Comparison of ENCODE assay signal across 8 cellular contexts in genomic region chr12:3073438-3074255, GRCh38. TPM values are rescaled to one million over a fixed set of nuclear protein-coding genes. Genes with fewer than 3 reads are reported as not detected.
DNase-seq lines count a peak whose midpoint lies in the region; ATAC-seq and TF ChIP-seq lines count a peak whose summit lies in the region.

No MANE protein-coding gene starts in this region.

- H3K9me3 ChIP-seq in IMR-90 (ENCODE audit: control insufficient read depth, insufficient read depth, low read length) (no peaks in the 10 kb centered on the region), Panc1 (ENCODE audit: control insufficient read depth, insufficient read depth, low read depth, low read length) (no peaks in the 10 kb centered on the region)

- peak overlapping the region; percentile 70 for H2AK9ac ChIP-seq in IMR-90 (replicated peaks; ENCODE audit: low read depth, low read length, poor library complexity)

- peak overlapping the region; percentile 65 to 81 (median 77) for H3K4me3 Mint-ChIP-seq in nephron

- DNase-seq in IMR-90 = peak; percentile 92
- peak; percentile 72 for DNase-seq in Panc1 (ENCODE audit: low read depth, low spot score)
- DNase-seq in activated T-cell treated with anti-CD3 and anti-CD28 coated beads, Interleukin-2, amount 50 U/mL, for 48 hours = peak; percentile 89 to 90
- peak; percentile 86 for DNase-seq in fibroblast of mammary gland (ENCODE audit: low read depth)
- peak; percentile 81 for DNase-seq in stimulated activated naive CD4-positive, alpha-beta T cell treated with Interleukin-2 at 50 U/mL for 16 hours (lab: John Stamatoyannopoulos, UW)

- peak overlapping the region; percentile 16 for H3K4me2 ChIP-seq in IMR-90 (ENCODE audit: low read depth, low read length)

- CTCF ChIA-PET in IMR-90 (lab: Yijun Ruan, JAX) = interaction anchor here (0.6 to 3.2 kb wide), 9 partner anchors 19 to 1105 kb away, joined by 3 to 25 read pairs (median 4); no protein-coding TSS in a partner anchor
- CTCF ChIA-PET in Panc1 (lab: Charles Lee) = interaction anchor here (1.0 to 1.2 kb wide), 2 partner anchors 197 to 202 kb away, joined by 3 to 9 read pairs; partner anchors contain the start of genes FOXM1 and RHNO1

- dilution Hi-C loops in IMR-90 (cut with HindIII; ENCODE audit: low sequenced_read_pairs, unreplicated experiment) = no loop called here

- H3K14ac ChIP-seq in IMR-90 (replicated peaks; ENCODE audit: low read depth, low read length) = peak overlapping the region; percentile 47; the same call in 1 of the 2 replicates

- H3K9me3 Mint-ChIP-seq in nephron = no peaks in the 10 kb centered on the region

- H3K23ac ChIP-seq in IMR-90 (ENCODE audit: low read depth, low read length) = 0 out of 2 replicates have a peak overlapping the region, but pooled peaks have one; percentile 22

- ATAC-seq in IMR-90 (ENCODE audit: low read depth) = peak; percentile 32
- peak; percentile 76 for ATAC-seq in Panc1
- ATAC-seq in GM21447 (IDR thresholded peaks at IDR 0.05; ENCODE audit: unreplicated experiment) = no peak

- in situ Hi-C loops in IMR-90 (cut with MboI; ENCODE audit: low sequenced_read_pairs) = no loop called here
- in situ Hi-C loops in Panc1 (cut with HindIII; ENCODE audit: low pct_unique_long_range_greater_than_20kb, low sequenced_read_pairs) = no loop called here

- no peak overlapping the region for H3K56ac ChIP-seq in IMR-90 (ENCODE audit: extremely low read depth, insufficient read depth, low read length)

- peak overlapping the region; percentile 60 for H2AFZ ChIP-seq in IMR-90 (replicated peaks; ENCODE audit: low read length, poor library complexity)

- H2BK15ac ChIP-seq in IMR-90 (ENCODE audit: low read depth, low read length) = no peak overlapping the region

- H2BK120ac ChIP-seq in IMR-90 (ENCODE audit: low read depth, low read length) = no peak overlapping the region; the same call in 1 of the 2 replicates

- peak overlapping the region in 1 of 2 experiments; percentile 73; a peak in 2 of 4 replicates for H4K8ac ChIP-seq in IMR-90 (ENCODE audit: low read depth in 2 of 2, low read length in 2 of 2)

- POLR2A ChIA-PET in IMR-90 (lab: Charles Lee; ENCODE audit: unreplicated experiment) = interaction anchor here (0.6 kb wide), 1 partner anchor 15 kb away, joined by 3 read pairs; no protein-coding TSS in a partner anchor
- POLR2A ChIA-PET in Panc1 (lab: Charles Lee) = interaction anchor here (0.7 to 1.0 kb wide), 2 partner anchors 192 to 202 kb away, joined by 3 read pairs; no protein-coding TSS in a partner anchor

- H3K79me1 ChIP-seq in IMR-90 (ENCODE audit: low read depth in 1 of 2, low read length in 2 of 2) = peaks cover 7 to 10% of the 10 kb centered on the region in 2 experiments

- H2BK5ac ChIP-seq in IMR-90 (ENCODE audit: low read depth, low read length, poor library complexity, severe bottlenecking) = no peak overlapping the region

- peak overlapping the region; percentile 38; the same call in 1 of the 2 replicates for H3K4ac ChIP-seq in IMR-90 (ENCODE audit: low read depth, low read length)

- no peak overlapping the region for H2BK20ac ChIP-seq in IMR-90 (ENCODE audit: low read depth, low read length)

- TF ChIP-seq RAD21 in IMR-90 (IDR thresholded peaks at IDR 0.05; ENCODE audit: low read length) = peak; percentile 95

- peaks cover 30% of the 10 kb centered on the region for H3K4me1 Mint-ChIP-seq in nephron

- H3K27ac ChIP-seq in IMR-90 (ENCODE audit: insufficient read depth, low read length) = no peak overlapping the region
- no peak overlapping the region for H3K27ac ChIP-seq in Panc1 (ENCODE audit: low read length)

- H3K27me3 ChIP-seq in IMR-90 (ENCODE audit: control insufficient read depth, insufficient read depth, low read length) = peaks cover 5% of the 10 kb centered on the region; the same call in 1 of the 2 replicates
- H3K27me3 ChIP-seq in Panc1 (ENCODE audit: control insufficient read depth, insufficient read depth, low read length) = no peaks in the 10 kb centered on the region

- no peak overlapping the region for H3K9ac ChIP-seq in IMR-90 (ENCODE audit: low read depth, low read length)

- H3K9me1 ChIP-seq in IMR-90 (ENCODE audit: insufficient read depth, low read length) = no peaks in the 10 kb centered on the region; the same call in 1 of the 2 replicates

- intact Hi-C loops in IMR-90 (cut with micrococcal nuclease) = loop anchor here (1.0 kb wide), 3 partner anchors 62 to 202 kb away; no protein-coding TSS in a partner anchor
- intact Hi-C loops in Panc1 (cut with micrococcal nuclease; ENCODE audit: unreplicated experiment) = loop anchor here (5.0 kb wide), 1 partner anchor 204 kb away; no protein-coding TSS in a partner anchor

- H4K5ac ChIP-seq in IMR-90 (ENCODE audit: low read depth, low read length) = no peak overlapping the region

- H3K36me3 ChIP-seq in IMR-90 (ENCODE audit: control insufficient read depth, insufficient read depth, low read length) = no peaks in the 10 kb centered on the region
- H3K36me3 ChIP-seq in Panc1 (ENCODE audit: control insufficient read depth, insufficient read depth, low read length) = no peaks in the 10 kb centered on the region

- WGBS in IMR-90 (ENCODE audit: extremely low coverage in 2 of 2, insufficient read length in 1 of 2), 2 experiments = 2% methylated on average over 7 of the region's 13 CpGs; no CpG with 5 or more reads in 1 of the 2 experiments

- H4K20me1 ChIP-seq in IMR-90 (ENCODE audit: insufficient read depth, low read length) = peaks cover 7% of the 10 kb centered on the region; the same call in 1 of the 2 replicates

- BruUV-seq in IMR-90 (replicated peaks; lab: Mats Ljungman, UMichigan) (no TSS peak), Panc1 (replicated peaks; lab: Mats Ljungman, UMichigan) (no TSS peak)

- H3K4me3 ChIP-seq in IMR-90 (ENCODE audit: insufficient read depth, low read depth, low read length) (no peak overlapping the region), Panc1 (ENCODE audit: low read depth in 2 of 2, low read length in 2 of 2) (no peak overlapping the region), fibroblast of mammary gland (ENCODE audit: control insufficient read depth, low read depth, low read length) (no peak overlapping the region)

- H3K4me1 ChIP-seq in IMR-90 (ENCODE audit: control insufficient read depth, insufficient read depth, low read length) = peaks cover 14% of the 10 kb centered on the region
- H3K4me1 ChIP-seq in Panc1 (ENCODE audit: control insufficient read depth, insufficient read depth, low read length) = no peaks in the 10 kb centered on the region; the same call in 1 of the 2 replicates

- H3K27me3 Mint-ChIP-seq in nephron (ENCODE audit: low read depth) = peaks cover 17% of the 10 kb centered on the region

- H3K18ac ChIP-seq in IMR-90 (ENCODE audit: low read depth, low read length) = no peak overlapping the region

- no peak for TF ChIP-seq POLR2A in IMR-90 (IDR thresholded peaks at IDR 0.05; ENCODE audit: low read depth, low read length)

- H2AK5ac ChIP-seq in IMR-90 (ENCODE audit: low read depth, low read length) = no peak overlapping the region

- H4K91ac ChIP-seq in IMR-90 (ENCODE audit: insufficient read depth, low read depth, low read length) = no peak overlapping the region

- TF ChIP-seq CTCF in GM12801 (IDR thresholded peaks at IDR 0.05; ENCODE audit: extremely low read depth, insufficient read length) = peak; percentile 87
- peak; percentile 97 for TF ChIP-seq CTCF in IMR-90 (conservative IDR thresholded peaks at IDR 0.05; ENCODE audit: low read depth, low read length)
- peak; percentile 94 for TF ChIP-seq CTCF in Panc1 (IDR thresholded peaks at IDR 0.05)
- TF ChIP-seq CTCF in fibroblast of mammary gland (conservative IDR thresholded peaks at IDR 0.05; ENCODE audit: control insufficient read depth, insufficient read depth, low read depth, low read length) = peak; percentile 99
- TF ChIP-seq CTCF in nephron (IDR thresholded peaks at IDR 0.05; ENCODE audit: unreplicated experiment in 3 of 3) = peak; percentile 97 to 99 (median 98)

- no peaks in the 10 kb centered on the region for H3K36me3 Mint-ChIP-seq in nephron (ENCODE audit: low read depth)

- H3K27ac Mint-ChIP-seq in nephron = peak overlapping the region; percentile 43 to 73 (median 55)

TF ChIP-seq in IMR-90, 13 proteins besides CTCF, POLR2A, EP300 and RAD21 (continues in another document):
- no peak for TF ChIP-seq MAFK (IDR thresholded peaks at IDR 0.05; ENCODE audit: low read depth, low read length)
- TF ChIP-seq MXI1 (IDR thresholded peaks at IDR 0.05; ENCODE audit: borderline replicate concordance, low read depth, low read length) = no peak
- TF ChIP-seq RCOR1 (IDR thresholded peaks at IDR 0.05; ENCODE audit: insufficient replicate concordance, low read length) = no peak
- no peak for TF ChIP-seq ELK1 (IDR thresholded peaks at IDR 0.05; ENCODE audit: borderline replicate concordance, low read depth, low read length)
- TF ChIP-seq RFX5 (IDR thresholded peaks at IDR 0.05; ENCODE audit: low read depth, low read length) = no peak
- TF ChIP-seq MAZ (IDR thresholded peaks at IDR 0.05; ENCODE audit: borderline replicate concordance, low read depth, low read length) = 0 out of 2 replicates have a peak, but pooled peaks have one; percentile 31
- TF ChIP-seq BHLHE40 (IDR thresholded peaks at IDR 0.05; ENCODE audit: low read depth, low read length) = no peak
- TF ChIP-seq FOS (IDR thresholded peaks at IDR 0.05; ENCODE audit: low read depth, low read length) = no peak
- no peak for TF ChIP-seq NFE2L2 (IDR thresholded peaks at IDR 0.05; ENCODE audit: low read depth, low read length)
- peak; percentile 91 for TF ChIP-seq SMC3 (IDR thresholded peaks at IDR 0.05; ENCODE audit: low read depth, low read length)
- peak; percentile 62; the same call in 1 of the 2 replicates for TF ChIP-seq CEBPB (IDR thresholded peaks at IDR 0.05; ENCODE audit: low read depth, low read length)
- TF ChIP-seq CHD1 (IDR thresholded peaks at IDR 0.05; ENCODE audit: low read depth, low read length) = no peak

RNA-seq across cellular contexts. Expression of gene TSPAN9, which starts 3.5 kb away (rescaled TPM):
- total RNA-seq in IMR-90 (2012; rRNA removed) = 16.1 and 17.7 TPM in 2 replicates
- 29.8 and 39.1 TPM in 2 replicates for polyA plus RNA-seq in IMR-90 (2012; rRNA removed)
- 14.4 and 30.5 TPM in 2 replicates for polyA plus RNA-seq in IMR-90 (2012; cell fraction: cytosol; rRNA removed)
- polyA plus RNA-seq in IMR-90 (2012; cell fraction: nucleus; rRNA removed; ENCODE audit: low replicate concordance) = 29.7 and 33.9 TPM in 2 replicates
- 7.7 TPM for total RNA-seq in Panc1 (2021; ENCODE audit: unreplicated experiment)
- 14.9 TPM for polyA plus RNA-seq in Panc1 (2012; ENCODE audit: insufficient read length)
